ENCODE assay signal across 11 cellular contexts in the genomic region with DNA sequence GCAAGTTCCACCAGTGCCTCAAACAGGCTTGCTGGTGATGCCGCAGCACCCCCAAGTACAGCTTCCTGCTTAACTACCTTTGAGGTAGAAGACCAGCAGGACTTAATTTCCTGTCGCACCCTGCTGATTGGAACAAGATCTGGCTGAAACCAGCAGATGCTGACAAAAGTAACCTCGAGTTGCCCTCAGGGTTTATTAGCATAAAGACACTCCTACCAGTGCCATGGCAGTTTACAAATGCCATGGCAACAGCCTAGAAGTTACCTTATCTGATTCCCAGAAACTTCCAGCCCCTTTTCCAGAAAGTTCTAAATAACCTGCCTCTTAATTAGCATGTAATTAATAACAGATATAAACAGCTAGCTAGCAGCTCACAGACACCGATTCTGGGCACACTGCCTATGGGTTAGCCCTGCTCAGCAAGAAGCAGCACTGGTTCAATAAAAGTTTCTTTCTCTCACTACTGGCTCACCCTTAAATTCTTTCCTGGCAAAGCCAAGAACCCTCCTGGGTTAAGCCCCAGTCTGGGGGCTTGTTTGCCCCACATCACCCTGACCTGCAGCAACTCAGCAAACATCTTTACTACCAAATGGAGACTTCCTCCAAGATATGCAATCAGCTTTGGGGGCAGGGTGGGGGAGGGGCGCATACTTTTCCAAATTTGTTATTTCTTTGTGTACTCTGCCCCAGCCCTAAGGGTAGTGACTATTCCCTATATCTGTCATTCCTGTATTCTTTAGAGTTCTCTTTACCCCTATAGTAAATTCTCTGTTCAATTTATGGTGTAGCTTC.
DNase-seq lines count a peak whose midpoint lies in the region; ATAC-seq and TF ChIP-seq lines count a peak whose summit lies in the region.
"Had no signal": no experiment of that assay in that cellular context is flagged by ENCODE, and none has a peak within 500 bp of the region (broad histone marks: within the 10 kb centered on the region; RNA-seq: fewer than 3 reads in every experiment).

No MANE protein-coding gene starts in this region.

- no peak overlapping the region for H2AFZ ChIP-seq in parathyroid adenoma

- peaks cover 11% of the 10 kb centered on the region for H3K4me1 ChIP-seq in parathyroid adenoma

- no peaks in the 10 kb centered on the region for H3K27me3 Mint-ChIP-seq in central memory CD8-positive, alpha-beta T cell

- no peaks in the 10 kb centered on the region for H3K36me3 ChIP-seq in parathyroid adenoma (ENCODE audit: control insufficient read depth, insufficient read depth, low read length)
- H3K36me3 ChIP-seq: lower lobe of right lung had no signal

- peaks cover 18% of the 10 kb centered on the region for H3K4me1 Mint-ChIP-seq in central memory CD8-positive, alpha-beta T cell

- H3K27me3 ChIP-seq in parathyroid adenoma (ENCODE audit: control insufficient read depth, insufficient read depth, low read length): no peaks in the 10 kb centered on the region

- H3K27ac Mint-ChIP-seq in central memory CD8-positive, alpha-beta T cell (ENCODE audit: low read depth): no peak overlapping the region

- no peak overlapping the region for H3K9ac ChIP-seq in parathyroid adenoma

- no peak overlapping the region for H3K27ac ChIP-seq in parathyroid adenoma
- H3K27ac ChIP-seq: lower lobe of right lung had no signal

- DNase-seq in activated CD8-positive, alpha-beta memory T cell treated with anti-CD3 and anti-CD28 coated beads for 24 hours: peak; percentile 56
- no peak for DNase-seq in activated CD8-positive, alpha-beta memory T cell treated with anti-CD3 and anti-CD28 coated beads, Interleukin-2, amount 50 U/mL, for 48 hours
- peak; percentile 4 for DNase-seq in T follicular helper cell (ENCODE audit: low read depth)
- peak in 1 of 2 donors; percentile 11 for DNase-seq in central memory CD8-positive, alpha-beta T cell (ENCODE audit: low spot score in 2 of 2)
- no peak for DNase-seq in SIG-M5 treated with dmso at 0.1 percent for 504 hours (lab: John Stamatoyannopoulos, UW; ENCODE audit: unreplicated experiment)
- no peak for DNase-seq in NCI-H1436 (lab: John Stamatoyannopoulos, UW)
- DNase-seq: AML-193, lower lobe of right lung, NCI-H1417 treated with DMSO at 0.1 percent for 48 hours had no signal

- no peaks in the 10 kb centered on the region for H3K9me3 Mint-ChIP-seq in central memory CD8-positive, alpha-beta T cell

- H3K79me2 ChIP-seq in parathyroid adenoma: peaks cover 3% of the 10 kb centered on the region

- no peak overlapping the region for H3K4me3 ChIP-seq in parathyroid adenoma (ENCODE audit: low read depth, low read length)
- H3K4me3 ChIP-seq: lower lobe of right lung had no signal

- H3K36me3 Mint-ChIP-seq in central memory CD8-positive, alpha-beta T cell (ENCODE audit: insufficient read depth): peaks cover 4% of the 10 kb centered on the region

- ATAC-seq in central memory CD8-positive, alpha-beta T cell (replicated peaks; ENCODE audit: extremely low read depth, poor library complexity, severe bottlenecking): peak; percentile 71
- ATAC-seq in HG02973 (IDR thresholded peaks at IDR 0.05; ENCODE audit: unreplicated experiment): no peak
- ATAC-seq: lower lobe of right lung had no signal

- H3K9me3 ChIP-seq in parathyroid adenoma (ENCODE audit: control insufficient read depth, low read length): no peaks in the 10 kb centered on the region
- H3K9me3 ChIP-seq: lower lobe of right lung had no signal

- H3K4me2 ChIP-seq in parathyroid adenoma (ENCODE audit: low read length): peak overlapping the region; percentile 13

- no peak overlapping the region for H3K4me3 Mint-ChIP-seq in central memory CD8-positive, alpha-beta T cell

- no peak for TF ChIP-seq CTCF in parathyroid adenoma (IDR thresholded peaks at IDR 0.05)

Comparison
In these comparisons a context has a peak if more than half of its experiments do, and no peak if none do; other contexts are left out.
1. DNase-seq: peak in activated CD8-positive, alpha-beta memory T cell treated with anti-CD3 and anti-CD28 coated beads for 24 hours (single experiment) and T follicular helper cell (single experiment); none in activated CD8-positive, alpha-beta memory T cell treated with anti-CD3 and anti-CD28 coated beads, Interleukin-2, amount 50 U/mL, for 48 hours (single experiment), SIG-M5 treated with dmso at 0.1 percent for 504 hours (single experiment) and NCI-H1436 (single experiment).